1 cellular context compared by ENCODE assay signal in the genomic region with DNA sequence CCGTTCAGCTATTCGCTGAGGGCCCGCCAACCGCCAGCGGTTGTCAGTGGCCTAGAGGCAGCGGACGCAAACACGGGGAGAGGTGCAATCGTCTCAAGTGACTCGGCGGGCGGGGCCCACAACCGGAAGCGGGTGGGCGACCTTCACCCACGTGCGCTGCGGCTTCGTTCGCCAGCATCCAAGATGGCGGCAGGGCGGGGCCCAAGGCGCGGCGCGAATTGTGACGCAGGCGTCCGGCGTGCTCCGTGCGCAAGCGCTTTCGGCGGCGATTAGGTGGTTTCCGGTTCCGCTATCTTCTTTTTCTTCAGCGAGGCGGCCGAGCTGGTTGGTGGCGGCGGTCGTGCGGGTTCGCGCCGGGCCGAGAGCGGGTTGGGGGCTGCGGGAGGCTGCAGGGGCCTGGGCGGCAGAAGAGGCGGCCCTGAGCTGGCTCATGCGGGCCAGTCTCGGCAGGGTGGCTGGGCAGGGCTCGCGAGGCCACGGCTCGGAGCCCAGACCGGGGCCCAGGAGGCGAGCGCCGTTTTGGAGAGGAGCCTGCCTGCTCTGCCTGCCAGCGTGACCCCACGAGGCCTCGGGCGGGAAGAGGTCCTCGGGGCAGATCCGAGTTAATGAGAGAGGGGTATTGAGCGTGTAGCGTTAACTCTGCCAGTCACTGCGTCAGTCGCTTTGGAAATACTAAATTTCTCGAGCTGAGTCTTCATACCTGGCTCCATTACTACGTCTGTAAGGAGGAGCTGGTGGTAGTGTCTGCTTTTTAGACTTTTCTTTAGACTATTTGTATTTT.
TF ChIP-seq lines count a peak whose summit lies in the region.

Gene UBA52 (plus strand): TSS at position 294 of the 781 bp plus-strand sequence. CDS start 1,444 bp downstream, outside the sequence.

TF ChIP-seq in HepG2, 621 proteins besides CTCF, POLR2A, EP300 and RAD21 (continued from another document and continues in another):
- TF ChIP-seq ARNT (IDR thresholded peaks at IDR 0.05) (no peak), JARID2 (CRISPR knock-in tag; IDR thresholded peaks at IDR 0.05; ENCODE audit: insufficient replicate concordance) (peak; percentile 76), ARHGAP35 (CRISPR knock-in tag; IDR thresholded peaks at IDR 0.05; ENCODE audit: borderline replicate concordance) (no peak; the same call in 1 of the 2 replicates), AHR (CRISPR knock-in tag; IDR thresholded peaks at IDR 0.05) (peak; percentile 42), NR1H2 (CRISPR knock-in tag; IDR thresholded peaks at IDR 0.05; ENCODE audit: borderline replicate concordance, low read depth) (no peak), CEBPG (CRISPR knock-in tag; IDR thresholded peaks at IDR 0.05) (peak; percentile 84), TARDBP (CRISPR knock-in tag; IDR thresholded peaks at IDR 0.05) (peak; percentile 96; the same call in 1 of the 2 replicates), ONECUT2 (CRISPR knock-in tag; IDR thresholded peaks at IDR 0.05) (no peak), RNF2 (conservative IDR thresholded peaks at IDR 0.05; ENCODE audit: low read depth) (no peak), SOX13 (IDR thresholded peaks at IDR 0.05) (no peak), SOX13 (CRISPR knock-in tag; conservative IDR thresholded peaks at IDR 0.05 in 1 of 2, IDR thresholded peaks at IDR 0.05 in 1 of 2) (peak in 1 of 2 experiments; percentile 55; a peak in 1 of 4 replicates), ZNF605 (CRISPR knock-in tag; IDR thresholded peaks at IDR 0.05) (peak; percentile 81; the same call in 1 of the 2 replicates), MXD3 (CRISPR knock-in tag; IDR thresholded peaks at IDR 0.05) (peak; percentile 99), ZNF879 (CRISPR knock-in tag; IDR thresholded peaks at IDR 0.05) (peak; percentile 83; the same call in 1 of the 2 replicates), SYNCRIP (IDR thresholded peaks at IDR 0.05; ENCODE audit: insufficient read depth, low read depth, low read length) (no peak), GATAD2A (CRISPR knock-in tag; IDR thresholded peaks at IDR 0.05) (peak; percentile 77), DR1 (CRISPR knock-in tag; IDR thresholded peaks at IDR 0.05) (no peak; the same call in 1 of the 2 replicates), MYNN (CRISPR knock-in tag; IDR thresholded peaks at IDR 0.05; ENCODE audit: low read depth) (peak; percentile 55; the same call in 1 of the 2 replicates), ZNF720 (CRISPR knock-in tag; IDR thresholded peaks at IDR 0.05) (no peak), ZFYVE20 (CRISPR knock-in tag; IDR thresholded peaks at IDR 0.05; ENCODE audit: borderline replicate concordance, low read depth) (peak; percentile 88; the same call in 1 of the 2 replicates), ZNF275 (CRISPR knock-in tag; IDR thresholded peaks at IDR 0.05; ENCODE audit: borderline replicate concordance) (peak; percentile 58; the same call in 1 of the 2 replicates), ZNF841 (CRISPR knock-in tag; IDR thresholded peaks at IDR 0.05; ENCODE audit: borderline replicate concordance) (no peak), ZEB1 (IDR thresholded peaks at IDR 0.05; ENCODE audit: insufficient replicate concordance, low read depth) (no peak), SALL2 (CRISPR knock-in tag; IDR thresholded peaks at IDR 0.05) (peak; percentile 81), CENPX (CRISPR knock-in tag; IDR thresholded peaks at IDR 0.05) (no peak), ZFP37 (CRISPR knock-in tag; IDR thresholded peaks at IDR 0.05; ENCODE audit: borderline replicate concordance) (peak; percentile 39; the same call in 1 of the 2 replicates), JUN (CRISPR knock-in tag; IDR thresholded peaks at IDR 0.05) (peak; percentile 64; the same call in 1 of the 2 replicates), ZNF788 (CRISPR knock-in tag; IDR thresholded peaks at IDR 0.05; ENCODE audit: borderline replicate concordance) (peak; percentile 97; the same call in 1 of the 2 replicates), ZNF737 (CRISPR knock-in tag; IDR thresholded peaks at IDR 0.05; ENCODE audit: borderline replicate concordance) (no peak), ZBTB33 (CRISPR knock-in tag; IDR thresholded peaks at IDR 0.05) (peak; percentile 43; the same call in 1 of the 2 replicates), KDM3A (CRISPR knock-in tag; IDR thresholded peaks at IDR 0.05; ENCODE audit: low read depth) (peak; percentile 97), MAFK (conservative IDR thresholded peaks at IDR 0.05 in 1 of 2, IDR thresholded peaks at IDR 0.05 in 1 of 2; ENCODE audit: low read length in 2 of 2) (no peak), ZNF101 (CRISPR knock-in tag; IDR thresholded peaks at IDR 0.05; ENCODE audit: borderline replicate concordance, low read depth) (no peak), SNAI1 (CRISPR knock-in tag; IDR thresholded peaks at IDR 0.05; ENCODE audit: borderline replicate concordance) (peak; percentile 30; the same call in 1 of the 2 replicates), KDM1A (CRISPR knock-in tag; IDR thresholded peaks at IDR 0.05) (peak; percentile 35; the same call in 1 of the 2 replicates), KLF16 (CRISPR knock-in tag; IDR thresholded peaks at IDR 0.05) (peak in 1 of 2 experiments; percentile 98; a peak in 2 of 4 replicates), TEAD2 (CRISPR knock-in tag; IDR thresholded peaks at IDR 0.05) (no peak), ZNF33B (CRISPR knock-in tag; IDR thresholded peaks at IDR 0.05) (no peak), MXI1 (IDR thresholded peaks at IDR 0.05; ENCODE audit: borderline replicate concordance, low read depth, low read length) (peak; percentile 99), LCORL (IDR thresholded peaks at IDR 0.05) (no peak), LCORL (CRISPR knock-in tag; IDR thresholded peaks at IDR 0.05) (peak; percentile 79), HOXA5 (CRISPR knock-in tag; IDR thresholded peaks at IDR 0.05) (peak; percentile 71), NFRKB (IDR thresholded peaks at IDR 0.05) (no peak)
- TF ChIP-seq, protein P1, sequence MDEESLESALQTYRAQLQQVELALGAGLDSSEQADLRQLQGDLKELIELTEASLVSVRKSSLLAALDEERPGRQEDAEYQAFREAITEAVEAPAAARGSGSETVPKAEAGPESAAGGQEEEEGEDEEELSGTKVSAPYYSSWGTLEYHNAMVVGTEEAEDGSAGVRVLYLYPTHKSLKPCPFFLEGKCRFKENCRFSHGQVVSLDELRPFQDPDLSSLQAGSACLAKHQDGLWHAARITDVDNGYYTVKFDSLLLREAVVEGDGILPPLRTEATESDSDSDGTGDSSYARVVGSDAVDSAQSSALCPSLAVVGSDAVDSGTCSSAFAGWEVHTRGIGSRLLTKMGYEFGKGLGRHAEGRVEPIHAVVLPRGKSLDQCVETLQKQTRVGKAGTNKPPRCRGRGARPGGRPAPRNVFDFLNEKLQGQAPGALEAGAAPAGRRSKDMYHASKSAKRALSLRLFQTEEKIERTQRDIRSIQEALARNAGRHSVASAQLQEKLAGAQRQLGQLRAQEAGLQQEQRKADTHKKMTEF (CRISPR knock-in tag; IDR thresholded peaks at IDR 0.05) = peak; percentile 98
- TF ChIP-seq, protein P2, sequence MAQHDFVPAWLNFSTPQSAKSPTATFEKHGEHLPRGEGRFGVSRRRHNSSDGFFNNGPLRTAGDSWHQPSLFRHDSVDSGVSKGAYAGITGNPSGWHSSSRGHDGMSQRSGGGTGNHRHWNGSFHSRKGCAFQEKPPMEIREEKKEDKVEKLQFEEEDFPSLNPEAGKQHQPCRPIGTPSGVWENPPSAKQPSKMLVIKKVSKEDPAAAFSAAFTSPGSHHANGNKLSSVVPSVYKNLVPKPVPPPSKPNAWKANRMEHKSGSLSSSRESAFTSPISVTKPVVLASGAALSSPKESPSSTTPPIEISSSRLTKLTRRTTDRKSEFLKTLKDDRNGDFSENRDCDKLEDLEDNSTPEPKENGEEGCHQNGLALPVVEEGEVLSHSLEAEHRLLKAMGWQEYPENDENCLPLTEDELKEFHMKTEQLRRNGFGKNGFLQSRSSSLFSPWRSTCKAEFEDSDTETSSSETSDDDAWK (CRISPR knock-in tag; IDR thresholded peaks at IDR 0.05) = no peak
- TF ChIP-seq, protein P3, sequence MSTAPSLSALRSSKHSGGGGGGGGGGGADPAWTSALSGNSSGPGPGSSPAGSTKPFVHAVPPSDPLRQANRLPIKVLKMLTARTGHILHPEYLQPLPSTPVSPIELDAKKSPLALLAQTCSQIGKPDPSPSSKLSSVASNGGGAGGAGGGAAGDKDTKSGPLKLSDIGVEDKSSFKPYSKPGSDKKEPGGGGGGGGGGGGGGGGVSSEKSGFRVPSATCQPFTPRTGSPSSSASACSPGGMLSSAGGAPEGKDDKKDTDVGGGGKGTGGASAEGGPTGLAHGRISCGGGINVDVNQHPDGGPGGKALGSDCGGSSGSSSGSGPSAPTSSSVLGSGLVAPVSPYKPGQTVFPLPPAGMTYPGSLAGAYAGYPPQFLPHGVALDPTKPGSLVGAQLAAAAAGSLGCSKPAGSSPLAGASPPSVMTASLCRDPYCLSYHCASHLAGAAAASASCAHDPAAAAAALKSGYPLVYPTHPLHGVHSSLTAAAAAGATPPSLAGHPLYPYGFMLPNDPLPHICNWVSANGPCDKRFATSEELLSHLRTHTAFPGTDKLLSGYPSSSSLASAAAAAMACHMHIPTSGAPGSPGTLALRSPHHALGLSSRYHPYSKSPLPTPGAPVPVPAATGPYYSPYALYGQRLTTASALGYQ (CRISPR knock-in tag; IDR thresholded peaks at IDR 0.05) = no peak; the same call in none of the 2 replicates
- TF ChIP-seq, protein P4, sequence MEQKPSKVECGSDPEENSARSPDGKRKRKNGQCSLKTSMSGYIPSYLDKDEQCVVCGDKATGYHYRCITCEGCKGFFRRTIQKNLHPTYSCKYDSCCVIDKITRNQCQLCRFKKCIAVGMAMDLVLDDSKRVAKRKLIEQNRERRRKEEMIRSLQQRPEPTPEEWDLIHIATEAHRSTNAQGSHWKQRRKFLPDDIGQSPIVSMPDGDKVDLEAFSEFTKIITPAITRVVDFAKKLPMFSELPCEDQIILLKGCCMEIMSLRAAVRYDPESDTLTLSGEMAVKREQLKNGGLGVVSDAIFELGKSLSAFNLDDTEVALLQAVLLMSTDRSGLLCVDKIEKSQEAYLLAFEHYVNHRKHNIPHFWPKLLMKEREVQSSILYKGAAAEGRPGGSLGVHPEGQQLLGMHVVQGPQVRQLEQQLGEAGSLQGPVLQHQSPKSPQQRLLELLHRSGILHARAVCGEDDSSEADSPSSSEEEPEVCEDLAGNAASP (CRISPR knock-in tag; IDR thresholded peaks at IDR 0.05; ENCODE audit: borderline replicate concordance) = peak; percentile 78; the same call in 1 of the 2 replicates
- TF ChIP-seq, protein P5, sequence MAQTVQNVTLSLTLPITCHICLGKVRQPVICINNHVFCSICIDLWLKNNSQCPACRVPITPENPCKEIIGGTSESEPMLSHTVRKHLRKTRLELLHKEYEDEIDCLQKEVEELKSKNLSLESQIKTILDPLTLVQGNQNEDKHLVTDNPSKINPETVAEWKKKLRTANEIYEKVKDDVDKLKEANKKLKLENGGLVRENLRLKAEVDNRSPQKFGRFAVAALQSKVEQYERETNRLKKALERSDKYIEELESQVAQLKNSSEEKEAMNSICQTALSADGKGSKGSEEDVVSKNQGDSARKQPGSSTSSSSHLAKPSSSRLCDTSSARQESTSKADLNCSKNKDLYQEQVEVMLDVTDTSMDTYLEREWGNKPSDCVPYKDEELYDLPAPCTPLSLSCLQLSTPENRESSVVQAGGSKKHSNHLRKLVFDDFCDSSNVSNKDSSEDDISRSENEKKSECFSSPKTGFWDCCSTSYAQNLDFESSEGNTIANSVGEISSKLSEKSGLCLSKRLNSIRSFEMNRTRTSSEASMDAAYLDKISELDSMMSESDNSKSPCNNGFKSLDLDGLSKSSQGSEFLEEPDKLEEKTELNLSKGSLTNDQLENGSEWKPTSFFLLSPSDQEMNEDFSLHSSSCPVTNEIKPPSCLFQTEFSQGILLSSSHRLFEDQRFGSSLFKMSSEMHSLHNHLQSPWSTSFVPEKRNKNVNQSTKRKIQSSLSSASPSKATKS (CRISPR knock-in tag; IDR thresholded peaks at IDR 0.05) = no peak
- TF ChIP-seq, protein P6, sequence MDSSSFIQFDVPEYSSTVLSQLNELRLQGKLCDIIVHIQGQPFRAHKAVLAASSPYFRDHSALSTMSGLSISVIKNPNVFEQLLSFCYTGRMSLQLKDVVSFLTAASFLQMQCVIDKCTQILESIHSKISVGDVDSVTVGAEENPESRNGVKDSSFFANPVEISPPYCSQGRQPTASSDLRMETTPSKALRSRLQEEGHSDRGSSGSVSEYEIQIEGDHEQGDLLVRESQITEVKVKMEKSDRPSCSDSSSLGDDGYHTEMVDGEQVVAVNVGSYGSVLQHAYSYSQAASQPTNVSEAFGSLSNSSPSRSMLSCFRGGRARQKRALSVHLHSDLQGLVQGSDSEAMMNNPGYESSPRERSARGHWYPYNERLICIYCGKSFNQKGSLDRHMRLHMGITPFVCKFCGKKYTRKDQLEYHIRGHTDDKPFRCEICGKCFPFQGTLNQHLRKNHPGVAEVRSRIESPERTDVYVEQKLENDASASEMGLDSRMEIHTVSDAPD (CRISPR knock-in tag; IDR thresholded peaks at IDR 0.05) = 0 out of 2 replicates have a peak, but pooled peaks have one; percentile 47
